In genomic region chr11:76918941-76919386, GRCh38 we compare ENCODE assay signal across 8 cellular contexts. TPM values are rescaled to one million over a fixed set of nuclear protein-coding genes. Genes with fewer than 3 reads are reported as not detected.
A peak's percentile ranks its signal among the peaks of the same experiment; 100 is the strongest.
DNase-seq lines count a peak whose midpoint lies in the region; ATAC-seq, FAIRE-seq and TF ChIP-seq lines count a peak whose summit lies in the region.

No MANE protein-coding gene starts in this region.

- H4K20me1 ChIP-seq in IMR-90 (ENCODE audit: insufficient read depth, low read length), result no peaks in the 10 kb centered on the region

- H2BK20ac ChIP-seq in IMR-90 (ENCODE audit: low read depth, low read length), result no peak overlapping the region

- H2BK5ac ChIP-seq in IMR-90 (ENCODE audit: low read depth, low read length, poor library complexity, severe bottlenecking), result no peak overlapping the region

- no peak overlapping the region for H2AK9ac ChIP-seq in IMR-90 (replicated peaks; ENCODE audit: low read depth, low read length, poor library complexity)

- H3K4me1 ChIP-seq in IMR-90 (ENCODE audit: control insufficient read depth, insufficient read depth, low read length), result peaks cover 3% of the 10 kb centered on the region; the same call in 1 of the 2 replicates

- no peak overlapping the region for H4K5ac ChIP-seq in IMR-90 (ENCODE audit: low read depth, low read length)

- no peak for TF ChIP-seq POLR2A in IMR-90 (IDR thresholded peaks at IDR 0.05; ENCODE audit: low read depth, low read length)

- H4K91ac ChIP-seq in IMR-90 (ENCODE audit: insufficient read depth, low read depth, low read length), result no peak overlapping the region

- no peak overlapping the region for H2AFZ ChIP-seq in IMR-90 (replicated peaks; ENCODE audit: low read length, poor library complexity)

- peak overlapping the region; percentile 94 for H3K4me2 ChIP-seq in IMR-90 (ENCODE audit: low read depth, low read length)

- H3K23ac ChIP-seq in IMR-90 (ENCODE audit: low read depth, low read length), result no peak overlapping the region

- dilution Hi-C loops in IMR-90 (cut with HindIII; ENCODE audit: low sequenced_read_pairs, unreplicated experiment), result no loop called here

- H3K36me3 ChIP-seq in IMR-90 (ENCODE audit: control insufficient read depth, insufficient read depth, low read length) (no peaks in the 10 kb centered on the region), bronchial epithelial cell (ENCODE audit: control insufficient read depth, insufficient read depth, low read length) (no peaks in the 10 kb centered on the region)

- TF ChIP-seq RAD21 in IMR-90 (IDR thresholded peaks at IDR 0.05; ENCODE audit: low read length), result peak; percentile 81

- no CpG with 5 or more reads among the region's 3 CpGs for whole genome bisulfite sequencing in IMR-90 (ENCODE audit: extremely low coverage in 2 of 2, insufficient read length in 1 of 2), 2 experiments

- peak; percentile 64 for DNase-seq in DMS 273 (lab: John Stamatoyannopoulos, UW; ENCODE audit: unreplicated experiment)
- DNase-seq in IMR-90, result peak; percentile 78
- peak; percentile 25 to 66 for DNase-seq in NOMO-1 (lab: John Stamatoyannopoulos, UW; ENCODE audit: unreplicated experiment in 2 of 2)
- DNase-seq in bronchial epithelial cell (ENCODE audit: low read depth), result peak; percentile 65
- no peak for DNase-seq in activated effector memory CD4-positive, alpha-beta T cell treated with Interleukin-2 at 50 U/mL for 16 hours
- DNase-seq in T1000 (lab: John Stamatoyannopoulos, UW), result no peak

- no peak overlapping the region for H3K18ac ChIP-seq in IMR-90 (ENCODE audit: low read depth, low read length)

- intact Hi-C loops in IMR-90 (cut with micrococcal nuclease), result loop anchor here (1.0 kb wide), 2 partner anchors 109 to 185 kb away; no protein-coding TSS in a partner anchor

- no peak overlapping the region for H3K14ac ChIP-seq in IMR-90 (replicated peaks; ENCODE audit: low read depth, low read length)

- no peak overlapping the region for H2AK5ac ChIP-seq in IMR-90 (ENCODE audit: low read depth, low read length)

- 0 out of 2 replicates have a peak overlapping the region, but pooled peaks have one; percentile 23 for H3K4me3 ChIP-seq in IMR-90 (ENCODE audit: insufficient read depth, low read depth, low read length)
- H3K4me3 ChIP-seq in bronchial epithelial cell (ENCODE audit: low read depth, low read length), result no peak overlapping the region

- H3K9me3 ChIP-seq in IMR-90 (ENCODE audit: control insufficient read depth, insufficient read depth, low read length), result no peaks in the 10 kb centered on the region

- no peak overlapping the region for H3K27ac ChIP-seq in IMR-90 (ENCODE audit: insufficient read depth, low read length)
- H3K27ac ChIP-seq in layer of hippocampus (ENCODE audit: low read depth, low read length), result peak overlapping the region; percentile 5
- H3K27ac ChIP-seq in temporal lobe (ENCODE audit: low read depth, low read length), result peak overlapping the region; percentile 44

- no peak overlapping the region for H2BK15ac ChIP-seq in IMR-90 (ENCODE audit: low read depth, low read length)

- no peak overlapping the region for H2BK120ac ChIP-seq in IMR-90 (ENCODE audit: low read depth, low read length)

- H3K27me3 ChIP-seq in IMR-90 (ENCODE audit: control insufficient read depth, insufficient read depth, low read length) (no peaks in the 10 kb centered on the region), bronchial epithelial cell (ENCODE audit: control insufficient read depth, insufficient read depth, low read length) (no peaks in the 10 kb centered on the region), layer of hippocampus (ENCODE audit: control insufficient read depth, insufficient read depth, low read length) (no peaks in the 10 kb centered on the region)

- FAIRE-seq in bronchial epithelial cell (lab: Jason Lieb, UNC), result no peak

- in situ Hi-C loops in IMR-90 (cut with MboI; ENCODE audit: low sequenced_read_pairs), result loop anchor here (5.0 kb wide), 2 partner anchors 107 to 192 kb away; no protein-coding TSS in a partner anchor

- TF ChIP-seq CTCF in IMR-90 (conservative IDR thresholded peaks at IDR 0.05; ENCODE audit: low read depth, low read length) (peak; percentile 81), bronchial epithelial cell (IDR thresholded peaks at IDR 0.05; ENCODE audit: insufficient read depth, low read length, severe bottlenecking) (peak; percentile 73)

- H4K8ac ChIP-seq in IMR-90 (ENCODE audit: low read depth in 2 of 2, low read length in 2 of 2), result no peak overlapping the region

- peak overlapping the region; percentile 66 for H3K9ac ChIP-seq in IMR-90 (ENCODE audit: low read depth, low read length)

- H3K4ac ChIP-seq in IMR-90 (ENCODE audit: low read depth, low read length), result no peak overlapping the region

- POLR2A ChIA-PET in IMR-90 (lab: Charles Lee; ENCODE audit: unreplicated experiment), result no interaction called here

- no peak overlapping the region for H3K56ac ChIP-seq in IMR-90 (ENCODE audit: extremely low read depth, insufficient read depth, low read length)

- CTCF ChIA-PET in IMR-90 (lab: Yijun Ruan, JAX), result interaction anchor here (0.5 to 3.4 kb wide), 22 partner anchors 13 to 203 kb away, joined by 3 to 25 read pairs (median 4); no protein-coding TSS in a partner anchor

- H3K9me1 ChIP-seq in IMR-90 (ENCODE audit: insufficient read depth, low read length), result no peaks in the 10 kb centered on the region

- no peaks in the 10 kb centered on the region for H3K79me1 ChIP-seq in IMR-90 (ENCODE audit: low read depth in 1 of 2, low read length in 2 of 2)

- peak; percentile 93 for ATAC-seq in IMR-90 (ENCODE audit: low read depth)

- no TSS peak for BruUV-seq in IMR-90 (replicated peaks; lab: Mats Ljungman, UMichigan)

TF ChIP-seq in IMR-90, 13 proteins besides CTCF, POLR2A, EP300 and RAD21:
- TF ChIP-seq RFX5 (IDR thresholded peaks at IDR 0.05; ENCODE audit: low read depth, low read length), result no peak
- TF ChIP-seq RCOR1 (IDR thresholded peaks at IDR 0.05; ENCODE audit: insufficient replicate concordance, low read length), result no peak
- TF ChIP-seq SMC3 (IDR thresholded peaks at IDR 0.05; ENCODE audit: low read depth, low read length), result peak; percentile 87
- peak; percentile 96 for TF ChIP-seq MAFK (IDR thresholded peaks at IDR 0.05; ENCODE audit: low read depth, low read length)

RNA-seq across cellular contexts. Expression of gene ACER3, which starts 58.2 kb away (rescaled TPM):
- total RNA-seq in IMR-90 (2012; rRNA removed), result 10.0 and 10.3 TPM in 2 replicates
- polyA plus RNA-seq in IMR-90 (2012; rRNA removed), result 3.3 and 3.5 TPM in 2 replicates
- polyA plus RNA-seq in IMR-90 (2012; cell fraction: cytosol; rRNA removed), result 0.74 and 5.6 TPM in 2 replicates
- 2.0 and 5.1 TPM in 2 replicates for polyA plus RNA-seq in IMR-90 (2012; cell fraction: nucleus; rRNA removed; ENCODE audit: low replicate concordance)
- total RNA-seq in bronchial epithelial cell, result 5.4 and 12.4 TPM in 2 replicates
- 12.3 TPM for total RNA-seq in temporal lobe

Comparison
In these comparisons a context has a peak if more than half of its experiments do, and no peak if none do; other contexts are left out.
1. DNase-seq: peak in DMS 273 (single experiment), IMR-90 (single experiment), NOMO-1 (2 of 2) and bronchial epithelial cell (single experiment); none in activated effector memory CD4-positive, alpha-beta T cell treated with Interleukin-2 at 50 U/mL for 16 hours (single experiment) and T1000 (single experiment).